Comparison of ENCODE assay signal across 13 cellular contexts in genomic region chr18:44943201-44943881, GRCh38.
A peak's percentile ranks its signal among the peaks of the same experiment; 100 is the strongest.
DNase-seq lines count a peak whose midpoint lies in the region; TF ChIP-seq lines count a peak whose summit lies in the region.
"Had no signal": no experiment of that assay in that cellular context is flagged by ENCODE, and none has a peak within 500 bp of the region (broad histone marks: within the 10 kb centered on the region; RNA-seq: fewer than 3 reads in every experiment).

No MANE protein-coding gene starts in this region.

- no peaks in the 10 kb centered on the region for H3K27me3 ChIP-seq in adipocyte (replicated peaks; ENCODE audit: control insufficient read depth, insufficient read depth, low read length)
- peaks cover 2% of the 10 kb centered on the region; the same call in 1 of the 2 replicates for H3K27me3 ChIP-seq in iPS DF 6.9 (ENCODE audit: control insufficient read depth, insufficient read depth, low read length)
- H3K27me3 ChIP-seq in testis = no peaks in the 10 kb centered on the region

- intact Hi-C loops in testis (cut with DNase I; ENCODE audit: low total_unique reads) = no loop called here

- H3K4me3 ChIP-seq in adipocyte (ENCODE audit: low read length) (peak overlapping the region; percentile 15), iPS DF 6.9 (ENCODE audit: low read length) (no peak overlapping the region), testis (no peak overlapping the region)

- H3K27ac ChIP-seq in iPS DF 6.9 (ENCODE audit: low read length) (no peak overlapping the region), testis (no peak overlapping the region)
- H3K27ac ChIP-seq: 22Rv1 had no signal

- no peak for TF ChIP-seq CTCF in testis (IDR thresholded peaks at IDR 0.05)

- H3K9ac ChIP-seq in adipocyte (ENCODE audit: low read length) = peak overlapping the region; percentile 26

- no peaks in the 10 kb centered on the region for H3K9me3 ChIP-seq in adipocyte (ENCODE audit: control insufficient read depth, low read length)
- no peaks in the 10 kb centered on the region for H3K9me3 ChIP-seq in iPS DF 6.9 (ENCODE audit: control insufficient read depth, insufficient read depth, low read length)
- no peaks in the 10 kb centered on the region for H3K9me3 ChIP-seq in testis

- H3K4me1 ChIP-seq in adipocyte (ENCODE audit: control insufficient read depth, insufficient read depth, low read length) (peaks cover 39% of the 10 kb centered on the region), iPS DF 6.9 (ENCODE audit: control insufficient read depth, insufficient read depth, low read length) (peaks cover 2% of the 10 kb centered on the region; the same call in 1 of the 2 replicates), testis (peaks cover 9% of the 10 kb centered on the region)

- WGBS in iPS DF 6.9 (ENCODE audit: insufficient coverage, insufficient read length) = no CpG with 5 or more reads among the region's 3 CpGs
- 52 to 58% methylated on average over 3 of the region's 3 CpGs for WGBS in testis, 2 donors

- H3K36me3 ChIP-seq in adipocyte (ENCODE audit: control insufficient read depth, insufficient read depth, low read length, severe bottlenecking) (no peaks in the 10 kb centered on the region), iPS DF 6.9 (ENCODE audit: control insufficient read depth, insufficient read depth, low read length) (no peaks in the 10 kb centered on the region), testis (ENCODE audit: low read depth, missing control alignments) (no peaks in the 10 kb centered on the region)

- DNase-seq in NCI-H1092 treated with DMSO at 0.1 percent for 48 hours (lab: John Stamatoyannopoulos, UW) = peak; percentile 49
- DNase-seq in NCI-H1092 (lab: John Stamatoyannopoulos, UW) = no peak
- peak; percentile 73 for DNase-seq in adipocyte (ENCODE audit: low read depth)
- DNase-seq in iPS DF 6.9 (ENCODE audit: low read depth, low spot score) = peak; percentile 57
- peak; percentile 35 for DNase-seq in testis
- no peak for DNase-seq in UCSD-AML1 (lab: John Stamatoyannopoulos, UW; ENCODE audit: unreplicated experiment)
- no peak for DNase-seq in DMS153 treated with DMSO at 0.1 percent for 48 hours (lab: John Stamatoyannopoulos, UW; ENCODE audit: unreplicated experiment)
- DNase-seq in activated CD4-positive, alpha-beta T cell treated with anti-CD3 and anti-CD28 coated beads, Interleukin-2, amount 50 U/mL, for 1 hour = no peak
- DNase-seq: activated CD8-positive, alpha-beta memory T cell treated with anti-CD3 and anti-CD28 coated beads, Interleukin-2, amount 50 U/mL, for 48 hours; HCEC 1CT; stimulated activated CD4-positive, alpha-beta T cell treated with anti-CD3 and anti-CD28 coated beads, Interleukin-15, amount 100 ng/mL, for 24 hours; T-helper 9 cell had no signal

- TF ChIP-seq POLR2A in testis (IDR thresholded peaks at IDR 0.05) = no peak

Comparison
In these comparisons a context has a peak if more than half of its experiments do, and no peak if none do; other contexts are left out.
1. DNase-seq: peak in NCI-H1092 treated with DMSO at 0.1 percent for 48 hours (single experiment), adipocyte (single experiment), iPS DF 6.9 (single experiment) and testis (single experiment); none in NCI-H1092 (single experiment), UCSD-AML1 (single experiment), DMS153 treated with DMSO at 0.1 percent for 48 hours (single experiment) and activated CD4-positive, alpha-beta T cell treated with anti-CD3 and anti-CD28 coated beads, Interleukin-2, amount 50 U/mL, for 1 hour (single experiment).